Comparison of ENCODE assay signal across 14 cellular contexts in genomic region chr16:73173396-73173795, GRCh38.
DNase-seq lines count a peak whose midpoint lies in the region; ATAC-seq and TF ChIP-seq lines count a peak whose summit lies in the region.
"Had no signal": no experiment of that assay in that cellular context is flagged by ENCODE, and none has a peak within 500 bp of the region (broad histone marks: within the 10 kb centered on the region; RNA-seq: fewer than 3 reads in every experiment).

No MANE protein-coding gene starts in this region.

- peak overlapping the region; percentile 27 for H2AFZ ChIP-seq in ACC112 (ENCODE audit: low read length, unreplicated experiment)

- POLR2A ChIA-PET in CD4-positive, alpha-beta memory T cell (lab: Charles Lee; ENCODE audit: partially characterized antibody), result no interaction called here
- POLR2A ChIA-PET in CD4-positive, alpha-beta T cell (lab: Charles Lee), result no interaction called here

- H3K36me3 Mint-ChIP-seq in CD4-positive, alpha-beta memory T cell, result no peaks in the 10 kb centered on the region
- no peaks in the 10 kb centered on the region for H3K36me3 Mint-ChIP-seq in CD4-positive, alpha-beta T cell (ENCODE audit: low read depth)

- intact Hi-C loops in left ventricle myocardium superior (cut with micrococcal nuclease) (no loop called here), sciatic nerve (cut with DNase I) (loop anchor here (10.0 kb wide), 1 partner anchor 129 kb away; the partner anchor contains the start of gene ZFHX3)
- intact Hi-C loops in CD4-positive, alpha-beta memory T cell (cut with micrococcal nuclease), result no loop called here
- intact Hi-C loops in CD4-positive, alpha-beta T cell (cut with DNase I, micrococcal nuclease), result no loop called here

- DNase-seq in astrocyte of the cerebellum (ENCODE audit: low read depth), result no peak
- peak; percentile 46 for DNase-seq in left ventricle myocardium superior
- no peak for DNase-seq in sciatic nerve (ENCODE audit: low spot score)
- DNase-seq in CD4-positive, alpha-beta memory T cell, result no peak
- no peak for DNase-seq in NCI-H1105 treated with DMSO at 0.1 percent for 48 hours (lab: John Stamatoyannopoulos, UW)
- no peak for DNase-seq in CD4-positive, alpha-beta T cell
- DNase-seq: activated CD4-positive, alpha-beta T cell treated with anti-CD3 and anti-CD28 coated beads for 36 hours; foreskin melanocyte; NCI-H1105; T-helper 1 cell had no signal

- H3K4me3 ChIP-seq in ACC112 (ENCODE audit: low read depth, low read length), result no peak overlapping the region
- peak overlapping the region; percentile 3 for H3K4me3 ChIP-seq in astrocyte of the cerebellum (ENCODE audit: low read depth, low read length)
- no peak overlapping the region for H3K4me3 ChIP-seq in CD4-positive, alpha-beta memory T cell (ENCODE audit: low read length in 2 of 2)
- H3K4me3 ChIP-seq: A549 had no signal

- peak; percentile 39 for ATAC-seq in left ventricle myocardium superior
- ATAC-seq in sciatic nerve, result peak; percentile 41
- ATAC-seq in CD4-positive, alpha-beta T cell (ENCODE audit: poor library complexity), result no peak
- ATAC-seq in HG02970 (IDR thresholded peaks at IDR 0.05; ENCODE audit: low FRiP score, unreplicated experiment), result no peak
- ATAC-seq: activated CD4-positive, alpha-beta T cell treated with anti-CD3 and anti-CD28 coated beads for 36 hours had no signal

- TF ChIP-seq CTCF in astrocyte of the cerebellum (IDR thresholded peaks at IDR 0.05; ENCODE audit: low read depth, low read length, missing control alignments), result no peak
- no peak for TF ChIP-seq CTCF in CD4-positive, alpha-beta T cell (IDR thresholded peaks at IDR 0.05)

- no peaks in the 10 kb centered on the region for H3K27me3 Mint-ChIP-seq in CD4-positive, alpha-beta memory T cell
- H3K27me3 Mint-ChIP-seq in CD4-positive, alpha-beta T cell, result no peaks in the 10 kb centered on the region
- H3K27me3 Mint-ChIP-seq: activated CD4-positive, alpha-beta T cell treated with anti-CD3 and anti-CD28 coated beads for 36 hours; stimulated activated naive CD8-positive, alpha-beta T cell treated with anti-CD3 and anti-CD28 coated beads, Interleukin-15, Interleukin-2, amounts not matched to agents 100 ng/mL and 50 ng/mL, for 24 hours had no signal

- in situ Hi-C loops in astrocyte of the cerebellum (cut with HindIII; ENCODE audit: low sequenced_read_pairs), result no loop called here

- H3K9me3 Mint-ChIP-seq in CD4-positive, alpha-beta memory T cell, result peaks cover 0 to 11% (median 3%) of the 10 kb centered on the region in 8 donors
- H3K9me3 Mint-ChIP-seq in CD4-positive, alpha-beta T cell, result peaks cover 2% of the 10 kb centered on the region
- H3K9me3 Mint-ChIP-seq: stimulated activated naive CD8-positive, alpha-beta T cell treated with anti-CD3 and anti-CD28 coated beads, Interleukin-15, Interleukin-2, amounts not matched to agents 100 ng/mL and 50 ng/mL, for 24 hours had no signal

- H3K79me2 ChIP-seq in ACC112 (ENCODE audit: control insufficient read depth, insufficient read depth, low read length, unreplicated experiment), result no peaks in the 10 kb centered on the region

- no peak overlapping the region for H3K4me3 Mint-ChIP-seq in CD4-positive, alpha-beta memory T cell
- no peak overlapping the region for H3K4me3 Mint-ChIP-seq in CD4-positive, alpha-beta T cell
- H3K4me3 Mint-ChIP-seq: activated CD4-positive, alpha-beta T cell treated with anti-CD3 and anti-CD28 coated beads for 36 hours; stimulated activated naive CD8-positive, alpha-beta T cell treated with anti-CD3 and anti-CD28 coated beads, Interleukin-15, Interleukin-2, amounts not matched to agents 100 ng/mL and 50 ng/mL, for 24 hours had no signal

- no peak overlapping the region for H3K27ac Mint-ChIP-seq in CD4-positive, alpha-beta memory T cell
- H3K27ac Mint-ChIP-seq in CD4-positive, alpha-beta T cell, result no peak overlapping the region
- H3K27ac Mint-ChIP-seq: activated CD4-positive, alpha-beta T cell treated with anti-CD3 and anti-CD28 coated beads for 36 hours; stimulated activated naive CD8-positive, alpha-beta T cell treated with anti-CD3 and anti-CD28 coated beads, Interleukin-15, Interleukin-2, amounts not matched to agents 100 ng/mL and 50 ng/mL, for 24 hours had no signal

- no peaks in the 10 kb centered on the region for H3K9me3 ChIP-seq in CD4-positive, alpha-beta memory T cell (ENCODE audit: control insufficient read depth in 1 of 2, low read length in 2 of 2)
- H3K9me3 ChIP-seq in CD4-positive, alpha-beta T cell (ENCODE audit: control insufficient read depth, low read length), result no peaks in the 10 kb centered on the region
- H3K9me3 ChIP-seq: A549 had no signal

- CTCF ChIA-PET in CD4-positive, alpha-beta memory T cell (lab: Charles Lee; ENCODE audit: partially characterized antibody), result no interaction called here
- CTCF ChIA-PET in CD4-positive, alpha-beta T cell (lab: Charles Lee), result no interaction called here

- H3K36me3 ChIP-seq in ACC112 (ENCODE audit: insufficient read depth, low read length), result no peaks in the 10 kb centered on the region
- no peaks in the 10 kb centered on the region for H3K36me3 ChIP-seq in CD4-positive, alpha-beta memory T cell (ENCODE audit: insufficient read depth, low read length)

- peaks cover 19% of the 10 kb centered on the region for H3K4me1 ChIP-seq in ACC112 (ENCODE audit: control insufficient read depth, insufficient read depth, low read length, unreplicated experiment)
- no peaks in the 10 kb centered on the region for H3K4me1 ChIP-seq in CD4-positive, alpha-beta memory T cell (ENCODE audit: insufficient read depth, low read length)

- H3K27ac ChIP-seq in ACC112 (ENCODE audit: low read depth, low read length), result peak overlapping the region; percentile 66; the same call in 1 of the 2 replicates
- no peak overlapping the region for H3K27ac ChIP-seq in CD4-positive, alpha-beta memory T cell (ENCODE audit: low read depth, low read length)
- no peak overlapping the region for H3K27ac ChIP-seq in CD4-positive, alpha-beta T cell (ENCODE audit: low read depth, low read length)

- H3K4me1 Mint-ChIP-seq in CD4-positive, alpha-beta memory T cell, result no peaks in the 10 kb centered on the region
- no peaks in the 10 kb centered on the region for H3K4me1 Mint-ChIP-seq in CD4-positive, alpha-beta T cell (ENCODE audit: low read depth)
- H3K4me1 Mint-ChIP-seq: activated CD4-positive, alpha-beta T cell treated with anti-CD3 and anti-CD28 coated beads for 36 hours had no signal

- H3K27me3 ChIP-seq in ACC112 (ENCODE audit: insufficient read depth, low read length), result no peaks in the 10 kb centered on the region
- H3K27me3 ChIP-seq in CD4-positive, alpha-beta memory T cell (ENCODE audit: insufficient read depth, low read length), result no peaks in the 10 kb centered on the region
- H3K27me3 ChIP-seq in CD4-positive, alpha-beta T cell (ENCODE audit: control insufficient read depth, insufficient read depth, low read length), result no peaks in the 10 kb centered on the region

Comparison
In these comparisons a context has a peak if more than half of its experiments do, and no peak if none do; other contexts are left out.
1. ATAC-seq: peak in left ventricle myocardium superior (single experiment) and sciatic nerve (single experiment); none in CD4-positive, alpha-beta T cell (single experiment) and HG02970 (single experiment).